34 cellular contexts compared by ENCODE assay signal in genomic region chr20:53352727-53353440, GRCh38.
"Had no signal": no experiment of that assay in that cellular context is flagged by ENCODE, and none has a peak within 500 bp of the region (broad histone marks: within the 10 kb centered on the region; RNA-seq: fewer than 3 reads in every experiment).

No MANE protein-coding gene starts in this region.

- H3K36me3 ChIP-seq: brain microvascular endothelial cell had no signal

- H3K27me3 ChIP-seq: brain microvascular endothelial cell had no signal

- ATAC-seq: activated CD8-positive, alpha-beta memory T cell treated with anti-CD3 and anti-CD28 coated beads, Interleukin-2, amount 10 ng/mL, durations not matched to agents 7 days and 5 days; PC-3; Right ventricle myocardium inferior; SK-N-SH treated with all-trans-retinoic acid at 6 μM for 48 hours; T-cell had no signal

- H3K27ac ChIP-seq: brain microvascular endothelial cell, RWPE1, VCaP had no signal

- H3K4me3 Mint-ChIP-seq: activated B cell treated with CpG ODN at 0.5 μM for 24 hours; activated CD4-positive, alpha-beta memory T cell treated with anti-CD3 and anti-CD28 coated beads, Interleukin-2, amount 10 ng/mL, durations not matched to agents 7 days and 5 days; activated CD8-positive, alpha-beta memory T cell treated with anti-CD3 and anti-CD28 coated beads, Interleukin-2, amount 10 ng/mL, durations not matched to agents 7 days and 5 days; activated naive CD4-positive, alpha-beta T cell treated with anti-CD3 and anti-CD28 coated beads, Interleukin-2, amount 10 ng/mL, durations not matched to agents 7 days and 5 days; activated naive CD8-positive, alpha-beta T cell treated with anti-CD3 and anti-CD28 coated beads for 36 hours; central memory CD8-positive, alpha-beta T cell; T-cell had no signal

- DNase-seq: activated B cell treated with CpG ODN at 0.5 μM for 24 hours; activated CD4-positive, alpha-beta memory T cell treated with anti-CD3 and anti-CD28 coated beads, Interleukin-2, amount 10 ng/mL, durations not matched to agents 7 days and 5 days; activated CD4-positive, alpha-beta T cell treated with anti-CD3 and anti-CD28 coated beads for 1 hour; activated CD4-positive, alpha-beta T cell treated with anti-CD3 and anti-CD28 coated beads for 48 hours; activated CD8-positive, alpha-beta memory T cell treated with anti-CD3 and anti-CD28 coated beads for 24 hours; activated CD8-positive, alpha-beta memory T cell treated with anti-CD3 and anti-CD28 coated beads, Interleukin-2, amount 10 ng/mL, durations not matched to agents 7 days and 5 days; activated CD8-positive, alpha-beta memory T cell treated with anti-CD3 and anti-CD28 coated beads, Interleukin-2, amount 50 U/mL, for 48 hours; activated effector memory CD4-positive, alpha-beta T cell treated with Interleukin-2 at 50 U/mL for 16 hours; activated naive CD4-positive, alpha-beta T cell treated with anti-CD3 and anti-CD28 coated beads, Interleukin-2, amount 10 ng/mL, durations not matched to agents 7 days and 5 days; activated naive CD8-positive, alpha-beta T cell treated with anti-CD3 and anti-CD28 coated beads for 36 hours; activated T-cell treated with anti-CD3 and anti-CD28 coated beads, Interleukin-2, amount 50 U/mL, for 48 hours; amniotic stem cell; aorta; brain microvascular endothelial cell; Kasumi-1; KG1; NCI-H1092 treated with DMSO at 0.1 percent for 48 hours; NCI-H1417; NCI-H146; NCI-H187 treated with DMSO at 0.1 percent for 48 hours; NCI-H2081; NCI-H345; NCI-H524 treated with DMSO at 0.1 percent for 48 hours; NK-92 treated with Interleukin-12 subunit alpha and Interleukin-12 subunit beta, amount 100 ng/mL, for 24 hours; PC-3; SIG-M5; T-cell; T-helper 2 cell; T-helper 9 cell had no signal

- H3K4me1 Mint-ChIP-seq: activated B cell treated with CpG ODN at 0.5 μM for 24 hours; activated naive CD4-positive, alpha-beta T cell treated with anti-CD3 and anti-CD28 coated beads, Interleukin-2, amount 10 ng/mL, durations not matched to agents 7 days and 5 days; central memory CD8-positive, alpha-beta T cell; T-cell had no signal

- H3K36me3 Mint-ChIP-seq: activated CD8-positive, alpha-beta memory T cell treated with anti-CD3 and anti-CD28 coated beads, Interleukin-2, amount 10 ng/mL, durations not matched to agents 7 days and 5 days had no signal

- H3K27ac Mint-ChIP-seq: activated B cell treated with CpG ODN at 0.5 μM for 24 hours; activated CD4-positive, alpha-beta memory T cell treated with anti-CD3 and anti-CD28 coated beads, Interleukin-2, amount 10 ng/mL, durations not matched to agents 7 days and 5 days; activated CD8-positive, alpha-beta memory T cell treated with anti-CD3 and anti-CD28 coated beads, Interleukin-2, amount 10 ng/mL, durations not matched to agents 7 days and 5 days; activated naive CD4-positive, alpha-beta T cell treated with anti-CD3 and anti-CD28 coated beads, Interleukin-2, amount 10 ng/mL, durations not matched to agents 7 days and 5 days; activated naive CD8-positive, alpha-beta T cell treated with anti-CD3 and anti-CD28 coated beads for 36 hours; T-cell had no signal
